Comparison of ENCODE assay signal across 1 cellular context in the genomic region with DNA sequence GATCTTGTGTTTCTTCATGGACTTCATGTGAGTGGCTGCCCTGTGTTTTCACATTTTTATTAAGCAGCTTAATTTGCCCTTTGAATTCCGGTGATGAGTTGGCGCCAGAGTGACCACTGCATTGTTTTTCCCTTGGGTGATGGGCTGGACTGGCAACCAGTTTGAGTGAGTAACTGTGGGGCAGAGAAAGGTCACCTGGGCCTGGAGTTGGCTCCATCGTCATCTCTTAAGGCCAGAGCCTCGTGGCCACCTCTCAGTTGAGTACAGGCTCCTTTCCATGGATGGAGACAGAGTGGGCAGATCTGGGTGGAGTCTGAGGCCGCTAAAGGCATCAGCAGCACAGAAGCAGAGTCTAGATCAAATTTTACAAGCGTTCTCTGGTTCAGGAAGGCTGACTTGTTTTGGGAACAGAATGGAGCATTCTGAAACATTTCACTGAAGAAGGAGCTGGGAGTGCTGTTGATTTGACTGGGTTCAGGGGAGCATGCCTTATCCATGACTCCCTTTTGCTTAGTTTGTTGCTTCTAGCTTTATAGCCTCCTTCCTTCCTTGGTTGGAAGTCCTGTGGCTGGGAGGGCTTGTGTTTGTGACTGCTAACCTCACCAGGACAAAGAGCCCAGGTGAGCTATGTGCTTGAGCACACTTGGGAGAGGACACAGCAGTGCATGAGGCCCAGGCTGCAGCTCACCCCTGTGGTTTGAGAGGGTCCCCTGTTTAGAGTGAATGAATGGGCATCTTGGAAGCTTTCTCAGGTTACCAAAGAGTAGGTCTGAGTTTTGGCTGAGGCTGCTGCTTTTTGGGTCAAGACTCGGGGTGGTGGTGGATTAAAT.
A peak's percentile ranks its signal among the peaks of the same experiment; 100 is the strongest.
TF ChIP-seq lines count a peak whose summit lies in the region.

No MANE protein-coding gene starts in this region.

TF ChIP-seq in endothelial cell of umbilical vein, 7 proteins besides CTCF, POLR2A, EP300 and RAD21:
- TF ChIP-seq POLR2AphosphoS5 (IDR thresholded peaks at IDR 0.05; ENCODE audit: insufficient read depth, low read depth, low read length) = no peak
- TF ChIP-seq MYC (IDR thresholded peaks at IDR 0.05; ENCODE audit: low read depth, low read length) = peak; percentile 60
- TF ChIP-seq FOS (IDR thresholded peaks at IDR 0.05; ENCODE audit: borderline replicate concordance, insufficient read depth, low read length) = peak; percentile 61
- TF ChIP-seq GATA2 (IDR thresholded peaks at IDR 0.05; ENCODE audit: insufficient read depth, insufficient read length, low read depth, low read length) = peak; percentile 17
- TF ChIP-seq, protein P1, sequence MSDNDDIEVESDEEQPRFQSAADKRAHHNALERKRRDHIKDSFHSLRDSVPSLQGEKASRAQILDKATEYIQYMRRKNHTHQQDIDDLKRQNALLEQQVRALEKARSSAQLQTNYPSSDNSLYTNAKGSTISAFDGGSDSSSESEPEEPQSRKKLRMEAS (IDR thresholded peaks at IDR 0.05; ENCODE audit: insufficient read depth, insufficient read length) = no peak
